ENCODE assay signal across 31 cellular contexts in the genomic region with DNA sequence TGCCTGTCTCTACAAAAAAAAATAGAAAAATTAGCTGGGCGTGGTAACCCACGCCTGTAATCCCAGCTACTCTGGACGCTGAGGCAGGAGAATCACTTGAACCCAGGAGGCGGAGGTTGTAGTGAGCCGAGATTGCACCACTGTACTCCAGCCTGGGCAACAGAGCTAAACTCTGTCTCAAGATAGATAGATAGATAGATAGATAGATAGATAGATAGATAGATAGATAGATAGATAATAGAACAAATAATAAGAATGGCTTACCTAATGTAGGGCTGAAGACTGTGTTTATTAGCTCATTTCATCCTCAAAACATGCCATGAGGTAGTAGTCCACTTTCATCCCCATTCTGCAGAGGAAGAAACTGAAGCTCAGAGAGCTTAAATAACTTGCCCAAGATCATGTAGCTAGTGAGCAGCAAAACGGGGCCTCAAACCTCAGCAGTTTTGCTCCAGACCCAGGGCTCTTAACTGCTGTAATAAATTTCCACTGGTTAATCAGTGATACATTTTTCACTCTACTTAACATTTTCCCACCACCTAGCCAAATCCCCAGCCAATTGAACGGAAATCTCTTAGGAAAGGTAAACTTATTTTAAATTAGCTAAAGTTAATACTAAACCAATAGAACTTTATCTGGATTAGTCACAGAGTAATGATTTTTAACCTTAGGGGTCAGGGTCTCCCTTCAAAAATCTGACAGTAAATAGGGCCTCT.
DNase-seq lines count a peak whose midpoint lies in the region; ATAC-seq and TF ChIP-seq lines count a peak whose summit lies in the region.
"Had no signal": no experiment of that assay in that cellular context is flagged by ENCODE, and none has a peak within 500 bp of the region (broad histone marks: within the 10 kb centered on the region; RNA-seq: fewer than 3 reads in every experiment).

No MANE protein-coding gene starts in this region.

- POLR2A ChIA-PET in activated CD4-positive, alpha-beta T cell treated with anti-CD3 and anti-CD28 coated beads for 36 hours (lab: Charles Lee), result no interaction called here

- H3K9ac ChIP-seq in HUES48 (ENCODE audit: low read depth, low read length), result no peak overlapping the region
- peak overlapping the region; percentile 15 to 24 for H3K9ac ChIP-seq in mucosa of rectum (ENCODE audit: low read depth in 1 of 2, low read length in 2 of 2)
- H3K9ac ChIP-seq: BLaER1, parathyroid adenoma had no signal

- H3K4me3 ChIP-seq in HUES48 (ENCODE audit: low read depth, low read length), result no peak overlapping the region
- peak overlapping the region; percentile 1 for H3K4me3 ChIP-seq in hepatocyte
- peak overlapping the region in 1 of 2 donors; percentile 7 for H3K4me3 ChIP-seq in mucosa of rectum (ENCODE audit: low read length in 2 of 2)
- H3K4me3 ChIP-seq in stomach, result no peak overlapping the region
- H3K4me3 ChIP-seq: BLaER1, dorsolateral prefrontal cortex, tibial nerve had no signal

- H3K9me3 Mint-ChIP-seq in activated CD4-positive, alpha-beta T cell treated with anti-CD3 and anti-CD28 coated beads for 36 hours (ENCODE audit: low read depth), result no peaks in the 10 kb centered on the region
- H3K9me3 Mint-ChIP-seq: activated naive CD4-positive, alpha-beta T cell treated with anti-CD3 and anti-CD28 coated beads, Interleukin-2, amount 50 U/mL, for 24 hours; H9; immature natural killer cell; natural killer cell treated with Interleukin-12 subunit alpha and Interleukin-12 subunit beta and Interleukin-15 and Interleukin-18, amount 100 ng/mL, for 72 hours had no signal

- H4K20me1 ChIP-seq in hepatocyte (ENCODE audit: insufficient read depth, poor library complexity, severe bottlenecking), result no peaks in the 10 kb centered on the region
- H4K20me1 ChIP-seq: BLaER1 had no signal

- peak; percentile 48 for DNase-seq in hepatocyte (ENCODE audit: low spot score)
- no peak for DNase-seq in stomach
- DNase-seq in activated CD4-positive, alpha-beta T cell treated with anti-CD3 and anti-CD28 coated beads for 36 hours, result no peak
- DNase-seq in activated CD4-positive, CD25-positive, alpha-beta regulatory T cell (lab: John Stamatoyannopoulos, UW), result no peak
- no peak for DNase-seq in activated T-cell treated with anti-CD3 and anti-CD28 coated beads, Interleukin-2, amount 50 U/mL, for 1 hour
- DNase-seq: activated CD4-positive, alpha-beta T cell treated with anti-CD3 and anti-CD28 coated beads for 48 hours; activated CD8-positive, alpha-beta memory T cell treated with anti-CD3 and anti-CD28 coated beads for 24 hours; activated T-cell treated with anti-CD3 and anti-CD28 coated beads for 4 hours; amniotic stem cell; dorsolateral prefrontal cortex; immature natural killer cell; IMR-90; left ventricle myocardium superior; midbrain; NCI-H146; NCI-H2107; NCI-H774; SIG-M5; stimulated activated CD4-positive, alpha-beta T cell treated with anti-CD3 and anti-CD28 coated beads, Interleukin-4, amount 100 ng/mL, for 1 hour; T1000 had no signal

- no peak for TF ChIP-seq EP300 in stomach (IDR thresholded peaks at IDR 0.05)

- no peak overlapping the region for H3K27ac Mint-ChIP-seq in activated CD4-positive, alpha-beta T cell treated with anti-CD3 and anti-CD28 coated beads for 36 hours
- H3K27ac Mint-ChIP-seq: activated naive CD4-positive, alpha-beta T cell treated with anti-CD3 and anti-CD28 coated beads, Interleukin-2, amount 50 U/mL, for 24 hours; H9; immature natural killer cell had no signal

- no peak for ATAC-seq in activated CD4-positive, alpha-beta T cell treated with anti-CD3 and anti-CD28 coated beads for 36 hours
- ATAC-seq in GM21367 (IDR thresholded peaks at IDR 0.05; ENCODE audit: unreplicated experiment), result no peak
- ATAC-seq: left ventricle myocardium superior; natural killer cell treated with Interleukin-12 subunit alpha and Interleukin-12 subunit beta and Interleukin-15 and Interleukin-18, amount 100 ng/mL, for 72 hours; right cardiac atrium had no signal

- H3K4me1 Mint-ChIP-seq in activated CD4-positive, alpha-beta T cell treated with anti-CD3 and anti-CD28 coated beads for 36 hours, result peaks cover 4% of the 10 kb centered on the region

- no peak for TF ChIP-seq POLR2A in stomach (IDR thresholded peaks at IDR 0.05)

- CTCF ChIA-PET in activated CD4-positive, alpha-beta T cell treated with anti-CD3 and anti-CD28 coated beads for 36 hours (lab: Charles Lee), result interaction anchor here (0.6 to 1.7 kb wide), 10 partner anchors 8 to 412 kb away, joined by 3 to 13 read pairs (median 4); no protein-coding TSS in a partner anchor

- no peak overlapping the region for H2AFZ ChIP-seq in hepatocyte
- H2AFZ ChIP-seq: parathyroid adenoma had no signal

- no peaks in the 10 kb centered on the region for H3K9me3 ChIP-seq in HUES48 (ENCODE audit: control insufficient read depth, insufficient read depth, low read length)
- H3K9me3 ChIP-seq in hepatocyte (ENCODE audit: low read depth), result no peaks in the 10 kb centered on the region
- H3K9me3 ChIP-seq in mucosa of rectum (ENCODE audit: control insufficient read depth in 2 of 2, low read length in 2 of 2), result no peaks in the 10 kb centered on the region
- H3K9me3 ChIP-seq in stomach, result no peaks in the 10 kb centered on the region
- H3K9me3 ChIP-seq: BLaER1, tibial nerve had no signal

- H3K27ac ChIP-seq in HUES48 (ENCODE audit: low read depth, low read length) (peak overlapping the region; percentile 20), hepatocyte (peak overlapping the region; percentile 75), mucosa of rectum (ENCODE audit: low read depth in 2 of 2, low read length in 2 of 2) (peak overlapping the region; percentile 72 to 82), stomach (peak overlapping the region; percentile 47 to 75 (median 66))
- H3K27ac ChIP-seq: BLaER1, dorsolateral prefrontal cortex, parathyroid adenoma, VCaP had no signal

- H3K36me3 Mint-ChIP-seq in activated CD4-positive, alpha-beta T cell treated with anti-CD3 and anti-CD28 coated beads for 36 hours (ENCODE audit: low read depth), result no peaks in the 10 kb centered on the region
- H3K36me3 Mint-ChIP-seq: activated naive CD4-positive, alpha-beta T cell treated with anti-CD3 and anti-CD28 coated beads, Interleukin-2, amount 50 U/mL, for 24 hours; immature natural killer cell; natural killer cell treated with Interleukin-12 subunit alpha and Interleukin-12 subunit beta and Interleukin-15 and Interleukin-18, amount 100 ng/mL, for 72 hours had no signal

- H3K4me3 Mint-ChIP-seq in activated CD4-positive, alpha-beta T cell treated with anti-CD3 and anti-CD28 coated beads for 36 hours, result no peak overlapping the region
- H3K4me3 Mint-ChIP-seq: activated naive CD4-positive, alpha-beta T cell treated with anti-CD3 and anti-CD28 coated beads, Interleukin-2, amount 50 U/mL, for 24 hours; H9; immature natural killer cell; natural killer cell treated with Interleukin-12 subunit alpha and Interleukin-12 subunit beta and Interleukin-15 and Interleukin-18, amount 100 ng/mL, for 72 hours had no signal

- peaks cover 30% of the 10 kb centered on the region for H3K79me2 ChIP-seq in hepatocyte
- H3K79me2 ChIP-seq: parathyroid adenoma had no signal

- H3K4me2 ChIP-seq in hepatocyte, result peak overlapping the region; percentile 69

- H3K36me3 ChIP-seq in HUES48 (ENCODE audit: control insufficient read depth, insufficient read depth, low read length) (no peaks in the 10 kb centered on the region), hepatocyte (replicated peaks; ENCODE audit: insufficient read depth, low read depth) (no peaks in the 10 kb centered on the region), mucosa of rectum (ENCODE audit: control insufficient read depth in 2 of 2, insufficient read depth in 2 of 2, low read length in 2 of 2) (no peaks in the 10 kb centered on the region), stomach (no peaks in the 10 kb centered on the region)
- H3K36me3 ChIP-seq: BLaER1, tibial nerve had no signal

- 66% methylated on average over 7 of the region's 7 CpGs for WGBS in hepatocyte (ENCODE audit: low lambda C conversion rate, missing lambda C conversion rate)
- WGBS in stomach, 5 donors, result 37 to 78% (median 56%) methylated on average over 7 of the region's 7 CpGs

- TF ChIP-seq CTCF in hepatocyte (IDR thresholded peaks at IDR 0.05; ENCODE audit: poor library complexity) (no peak), stomach (IDR thresholded peaks at IDR 0.05) (no peak)

- H3K9me2 ChIP-seq in hepatocyte (replicated peaks; ENCODE audit: insufficient read depth), result no peaks in the 10 kb centered on the region

- no peaks in the 10 kb centered on the region; the same call in 1 of the 2 replicates for H3K4me1 ChIP-seq in HUES48 (ENCODE audit: control insufficient read depth, insufficient read depth, low read length)
- H3K4me1 ChIP-seq in hepatocyte (ENCODE audit: insufficient read depth), result peaks cover 10% of the 10 kb centered on the region
- H3K4me1 ChIP-seq in mucosa of rectum (ENCODE audit: control insufficient read depth in 2 of 2, insufficient read depth in 2 of 2, low read length in 2 of 2), result peaks cover 27 to 48% of the 10 kb centered on the region in 2 donors
- H3K4me1 ChIP-seq in stomach, result peaks cover 12 to 54% (median 42%) of the 10 kb centered on the region in 4 donors

- H3K27me3 Mint-ChIP-seq in activated CD4-positive, alpha-beta T cell treated with anti-CD3 and anti-CD28 coated beads for 36 hours, result no peaks in the 10 kb centered on the region
- H3K27me3 Mint-ChIP-seq: activated naive CD4-positive, alpha-beta T cell treated with anti-CD3 and anti-CD28 coated beads, Interleukin-2, amount 50 U/mL, for 24 hours; natural killer cell treated with Interleukin-12 subunit alpha and Interleukin-12 subunit beta and Interleukin-15 and Interleukin-18, amount 100 ng/mL, for 72 hours had no signal

- H3K27me3 ChIP-seq in HUES48 (ENCODE audit: control insufficient read depth, insufficient read depth, low read length), result no peaks in the 10 kb centered on the region
- no peaks in the 10 kb centered on the region for H3K27me3 ChIP-seq in hepatocyte
- H3K27me3 ChIP-seq in mucosa of rectum (ENCODE audit: control insufficient read depth in 2 of 2, insufficient read depth in 2 of 2, low read length in 2 of 2), result no peaks in the 10 kb centered on the region
- H3K27me3 ChIP-seq in stomach, result no peaks in the 10 kb centered on the region
- H3K27me3 ChIP-seq: BLaER1, dorsolateral prefrontal cortex, tibial nerve had no signal

- intact Hi-C loops in stomach (cut with DNase I; ENCODE audit: low total_unique reads), result loop anchor here (10.0 kb wide), 1 partner anchor 48 kb away; no protein-coding TSS in a partner anchor
- intact Hi-C loops in activated CD4-positive, alpha-beta T cell treated with anti-CD3 and anti-CD28 coated beads for 36 hours (cut with DNase I, micrococcal nuclease), result no loop called here

Comparison
In these comparisons a context has a peak if more than half of its experiments do, and no peak if none do; other contexts are left out.
1. H3K27ac ChIP-seq: peak in every context shown above with its lines; median percentile 77 in mucosa of rectum; 75 in hepatocyte; 66 in stomach; 20 in HUES48.